Comparison of ENCODE assay signal across 1 cellular context in the genomic region with DNA sequence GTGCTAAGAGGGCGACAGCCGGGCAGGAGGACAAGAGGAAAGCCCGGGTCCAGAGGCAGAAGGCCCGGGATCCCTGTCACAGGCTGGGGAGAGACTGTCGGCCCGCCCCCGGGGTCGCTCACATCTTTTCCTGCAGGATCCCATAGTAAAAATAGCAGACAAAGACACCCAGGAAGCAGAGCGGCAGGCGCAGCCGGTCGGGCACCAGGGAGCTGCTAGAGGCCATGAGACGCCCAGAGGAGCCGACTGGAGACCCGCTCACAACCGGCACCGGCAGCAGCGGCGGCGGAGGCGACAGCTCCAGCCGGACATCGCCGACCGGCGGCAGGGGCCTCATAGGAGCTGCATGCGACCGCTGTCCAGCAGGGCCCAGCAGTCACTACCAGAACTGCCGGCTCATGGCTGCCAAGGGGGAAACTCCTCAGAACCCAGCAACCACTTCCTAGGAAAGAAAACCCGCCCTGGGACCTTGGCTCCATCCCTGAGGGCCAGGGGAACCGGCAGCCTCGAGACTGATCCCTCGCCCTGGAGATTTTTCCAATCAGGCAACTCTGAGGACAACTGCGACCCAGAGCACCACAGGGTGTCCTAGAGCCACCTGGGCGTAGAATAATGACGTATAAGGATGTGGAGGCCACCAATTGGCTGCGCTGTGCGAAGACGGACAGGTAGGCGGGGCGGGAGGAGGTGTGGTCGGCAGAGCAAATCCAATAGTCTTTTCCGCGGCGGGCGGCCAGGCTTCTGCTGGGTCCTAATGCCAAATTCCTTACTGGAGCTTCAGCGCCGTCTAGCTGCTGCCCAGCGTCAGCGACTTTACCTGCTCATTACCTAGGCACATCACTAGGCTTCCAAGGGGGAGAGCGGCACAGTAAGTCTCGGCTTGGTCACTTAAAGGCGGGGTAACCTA.
TF ChIP-seq lines count a peak whose summit lies in the region.

A gene with protein sequence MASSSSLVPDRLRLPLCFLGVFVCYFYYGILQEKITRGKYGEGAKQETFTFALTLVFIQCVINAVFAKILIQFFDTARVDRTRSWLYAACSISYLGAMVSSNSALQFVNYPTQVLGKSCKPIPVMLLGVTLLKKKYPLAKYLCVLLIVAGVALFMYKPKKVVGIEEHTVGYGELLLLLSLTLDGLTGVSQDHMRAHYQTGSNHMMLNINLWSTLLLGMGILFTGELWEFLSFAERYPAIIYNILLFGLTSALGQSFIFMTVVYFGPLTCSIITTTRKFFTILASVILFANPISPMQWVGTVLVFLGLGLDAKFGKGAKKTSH (minus strand): TSS at position 357 of the 907 bp plus-strand sequence. CDS start 131 bp downstream, at position 226.

TF ChIP-seq in K562, 482 proteins besides CTCF, POLR2A, EP300 and RAD21 (continued from another document and continues in another):
- TF ChIP-seq, protein P1, sequence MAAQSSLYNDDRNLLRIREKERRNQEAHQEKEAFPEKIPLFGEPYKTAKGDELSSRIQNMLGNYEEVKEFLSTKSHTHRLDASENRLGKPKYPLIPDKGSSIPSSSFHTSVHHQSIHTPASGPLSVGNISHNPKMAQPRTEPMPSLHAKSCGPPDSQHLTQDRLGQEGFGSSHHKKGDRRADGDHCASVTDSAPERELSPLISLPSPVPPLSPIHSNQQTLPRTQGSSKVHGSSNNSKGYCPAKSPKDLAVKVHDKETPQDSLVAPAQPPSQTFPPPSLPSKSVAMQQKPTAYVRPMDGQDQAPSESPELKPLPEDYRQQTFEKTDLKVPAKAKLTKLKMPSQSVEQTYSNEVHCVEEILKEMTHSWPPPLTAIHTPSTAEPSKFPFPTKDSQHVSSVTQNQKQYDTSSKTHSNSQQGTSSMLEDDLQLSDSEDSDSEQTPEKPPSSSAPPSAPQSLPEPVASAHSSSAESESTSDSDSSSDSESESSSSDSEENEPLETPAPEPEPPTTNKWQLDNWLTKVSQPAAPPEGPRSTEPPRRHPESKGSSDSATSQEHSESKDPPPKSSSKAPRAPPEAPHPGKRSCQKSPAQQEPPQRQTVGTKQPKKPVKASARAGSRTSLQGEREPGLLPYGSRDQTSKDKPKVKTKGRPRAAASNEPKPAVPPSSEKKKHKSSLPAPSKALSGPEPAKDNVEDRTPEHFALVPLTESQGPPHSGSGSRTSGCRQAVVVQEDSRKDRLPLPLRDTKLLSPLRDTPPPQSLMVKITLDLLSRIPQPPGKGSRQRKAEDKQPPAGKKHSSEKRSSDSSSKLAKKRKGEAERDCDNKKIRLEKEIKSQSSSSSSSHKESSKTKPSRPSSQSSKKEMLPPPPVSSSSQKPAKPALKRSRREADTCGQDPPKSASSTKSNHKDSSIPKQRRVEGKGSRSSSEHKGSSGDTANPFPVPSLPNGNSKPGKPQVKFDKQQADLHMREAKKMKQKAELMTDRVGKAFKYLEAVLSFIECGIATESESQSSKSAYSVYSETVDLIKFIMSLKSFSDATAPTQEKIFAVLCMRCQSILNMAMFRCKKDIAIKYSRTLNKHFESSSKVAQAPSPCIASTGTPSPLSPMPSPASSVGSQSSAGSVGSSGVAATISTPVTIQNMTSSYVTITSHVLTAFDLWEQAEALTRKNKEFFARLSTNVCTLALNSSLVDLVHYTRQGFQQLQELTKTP (IDR thresholded peaks at IDR 0.05; ENCODE audit: low read depth in 1 of 2, partially characterized antibody in 2 of 2) = peak in 1 of 2 experiments; percentile 84
- TF ChIP-seq SRSF1 (IDR thresholded peaks at IDR 0.05; ENCODE audit: low read depth, low read length) = no peak
- no peak for TF ChIP-seq ETV6 (IDR thresholded peaks at IDR 0.05; ENCODE audit: borderline replicate concordance in 1 of 2, low read depth in 2 of 2, low read length in 1 of 2)
- no peak for TF ChIP-seq ETV6 (CRISPR knock-in tag; IDR thresholded peaks at IDR 0.05; ENCODE audit: borderline replicate concordance)
- TF ChIP-seq, protein P2, sequence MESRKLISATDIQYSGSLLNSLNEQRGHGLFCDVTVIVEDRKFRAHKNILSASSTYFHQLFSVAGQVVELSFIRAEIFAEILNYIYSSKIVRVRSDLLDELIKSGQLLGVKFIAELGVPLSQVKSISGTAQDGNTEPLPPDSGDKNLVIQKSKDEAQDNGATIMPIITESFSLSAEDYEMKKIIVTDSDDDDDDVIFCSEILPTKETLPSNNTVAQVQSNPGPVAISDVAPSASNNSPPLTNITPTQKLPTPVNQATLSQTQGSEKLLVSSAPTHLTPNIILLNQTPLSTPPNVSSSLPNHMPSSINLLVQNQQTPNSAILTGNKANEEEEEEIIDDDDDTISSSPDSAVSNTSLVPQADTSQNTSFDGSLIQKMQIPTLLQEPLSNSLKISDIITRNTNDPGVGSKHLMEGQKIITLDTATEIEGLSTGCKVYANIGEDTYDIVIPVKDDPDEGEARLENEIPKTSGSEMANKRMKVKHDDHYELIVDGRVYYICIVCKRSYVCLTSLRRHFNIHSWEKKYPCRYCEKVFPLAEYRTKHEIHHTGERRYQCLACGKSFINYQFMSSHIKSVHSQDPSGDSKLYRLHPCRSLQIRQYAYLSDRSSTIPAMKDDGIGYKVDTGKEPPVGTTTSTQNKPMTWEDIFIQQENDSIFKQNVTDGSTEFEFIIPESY (CRISPR knock-in tag; IDR thresholded peaks at IDR 0.05) = 0 out of 2 replicates have a peak, but pooled peaks have one; percentile 45
- TF ChIP-seq TAF15 (IDR thresholded peaks at IDR 0.05; ENCODE audit: low read depth, low read length) = no peak
- TF ChIP-seq NR2C1 (IDR thresholded peaks at IDR 0.05) = peak; percentile 56; the same call in 1 of the 2 replicates
- TF ChIP-seq NR2C1 (tag; IDR thresholded peaks at IDR 0.05) = 0 out of 2 replicates have a peak, but pooled peaks have one; percentile 63
- TF ChIP-seq STAG1 (CRISPR knock-in tag; IDR thresholded peaks at IDR 0.05; ENCODE audit: borderline replicate concordance) = no peak
- no peak for TF ChIP-seq TFAM (CRISPR knock-in tag; conservative IDR thresholded peaks at IDR 0.05)
- TF ChIP-seq ZKSCAN8 (CRISPR knock-in tag; IDR thresholded peaks at IDR 0.05) = no peak
- peak; percentile 39 for TF ChIP-seq ZFP36 (IDR thresholded peaks at IDR 0.05; ENCODE audit: low read depth, low read length, partially characterized antibody)
- TF ChIP-seq TBL1XR1 (IDR thresholded peaks at IDR 0.05; ENCODE audit: low read length in 2 of 2) = 0 out of 4 replicates have a peak, but pooled peaks of 1 of the 2 experiments have one; percentile 59
- no peak for TF ChIP-seq POLR2B (IDR thresholded peaks at IDR 0.05; ENCODE audit: low read depth, partially characterized antibody)
- no peak for TF ChIP-seq MEF2D (tag; conservative IDR thresholded peaks at IDR 0.05; ENCODE audit: low read depth)
- no peak for TF ChIP-seq TSC22D4 (tag; IDR thresholded peaks at IDR 0.05)
- TF ChIP-seq, protein P3, sequence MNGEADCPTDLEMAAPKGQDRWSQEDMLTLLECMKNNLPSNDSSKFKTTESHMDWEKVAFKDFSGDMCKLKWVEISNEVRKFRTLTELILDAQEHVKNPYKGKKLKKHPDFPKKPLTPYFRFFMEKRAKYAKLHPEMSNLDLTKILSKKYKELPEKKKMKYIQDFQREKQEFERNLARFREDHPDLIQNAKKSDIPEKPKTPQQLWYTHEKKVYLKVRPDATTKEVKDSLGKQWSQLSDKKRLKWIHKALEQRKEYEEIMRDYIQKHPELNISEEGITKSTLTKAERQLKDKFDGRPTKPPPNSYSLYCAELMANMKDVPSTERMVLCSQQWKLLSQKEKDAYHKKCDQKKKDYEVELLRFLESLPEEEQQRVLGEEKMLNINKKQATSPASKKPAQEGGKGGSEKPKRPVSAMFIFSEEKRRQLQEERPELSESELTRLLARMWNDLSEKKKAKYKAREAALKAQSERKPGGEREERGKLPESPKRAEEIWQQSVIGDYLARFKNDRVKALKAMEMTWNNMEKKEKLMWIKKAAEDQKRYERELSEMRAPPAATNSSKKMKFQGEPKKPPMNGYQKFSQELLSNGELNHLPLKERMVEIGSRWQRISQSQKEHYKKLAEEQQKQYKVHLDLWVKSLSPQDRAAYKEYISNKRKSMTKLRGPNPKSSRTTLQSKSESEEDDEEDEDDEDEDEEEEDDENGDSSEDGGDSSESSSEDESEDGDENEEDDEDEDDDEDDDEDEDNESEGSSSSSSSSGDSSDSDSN (IDR thresholded peaks at IDR 0.05; ENCODE audit: borderline replicate concordance in 1 of 2, low read depth in 2 of 2, low read length in 2 of 2) = 0 out of 4 replicates have a peak, but pooled peaks of 1 of the 2 experiments have one; percentile 49
- no peak for TF ChIP-seq NR3C1 (CRISPR knock-in tag; IDR thresholded peaks at IDR 0.05)
- TF ChIP-seq, protein P4, sequence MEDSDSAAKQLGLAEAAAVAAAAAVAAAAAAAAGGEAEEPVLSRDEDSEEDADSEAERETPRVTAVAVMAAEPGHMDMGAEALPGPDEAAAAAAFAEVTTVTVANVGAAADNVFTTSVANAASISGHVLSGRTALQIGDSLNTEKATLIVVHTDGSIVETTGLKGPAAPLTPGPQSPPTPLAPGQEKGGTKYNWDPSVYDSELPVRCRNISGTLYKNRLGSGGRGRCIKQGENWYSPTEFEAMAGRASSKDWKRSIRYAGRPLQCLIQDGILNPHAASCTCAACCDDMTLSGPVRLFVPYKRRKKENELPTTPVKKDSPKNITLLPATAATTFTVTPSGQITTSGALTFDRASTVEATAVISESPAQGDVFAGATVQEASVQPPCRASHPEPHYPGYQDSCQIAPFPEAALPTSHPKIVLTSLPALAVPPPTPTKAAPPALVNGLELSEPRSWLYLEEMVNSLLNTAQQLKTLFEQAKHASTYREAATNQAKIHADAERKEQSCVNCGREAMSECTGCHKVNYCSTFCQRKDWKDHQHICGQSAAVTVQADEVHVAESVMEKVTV (CRISPR knock-in tag; IDR thresholded peaks at IDR 0.05) = peak; percentile 53; the same call in 1 of the 2 replicates
- TF ChIP-seq, protein P5, sequence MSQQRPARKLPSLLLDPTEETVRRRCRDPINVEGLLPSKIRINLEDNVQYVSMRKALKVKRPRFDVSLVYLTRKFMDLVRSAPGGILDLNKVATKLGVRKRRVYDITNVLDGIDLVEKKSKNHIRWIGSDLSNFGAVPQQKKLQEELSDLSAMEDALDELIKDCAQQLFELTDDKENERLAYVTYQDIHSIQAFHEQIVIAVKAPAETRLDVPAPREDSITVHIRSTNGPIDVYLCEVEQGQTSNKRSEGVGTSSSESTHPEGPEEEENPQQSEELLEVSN (IDR thresholded peaks at IDR 0.05; ENCODE audit: borderline replicate concordance in 1 of 2, extremely low read depth in 1 of 2, insufficient read depth in 1 of 2, insufficient read length in 1 of 2, low read depth in 1 of 2, low read length in 1 of 2, poor library complexity in 1 of 2, severe bottlenecking in 1 of 2) = peak; percentile 13 to 27
- 0 out of 2 replicates have a peak, but pooled peaks have one; percentile 20 for TF ChIP-seq ZNF76 (CRISPR knock-in tag; IDR thresholded peaks at IDR 0.05; ENCODE audit: borderline replicate concordance)
- TF ChIP-seq, protein P6, sequence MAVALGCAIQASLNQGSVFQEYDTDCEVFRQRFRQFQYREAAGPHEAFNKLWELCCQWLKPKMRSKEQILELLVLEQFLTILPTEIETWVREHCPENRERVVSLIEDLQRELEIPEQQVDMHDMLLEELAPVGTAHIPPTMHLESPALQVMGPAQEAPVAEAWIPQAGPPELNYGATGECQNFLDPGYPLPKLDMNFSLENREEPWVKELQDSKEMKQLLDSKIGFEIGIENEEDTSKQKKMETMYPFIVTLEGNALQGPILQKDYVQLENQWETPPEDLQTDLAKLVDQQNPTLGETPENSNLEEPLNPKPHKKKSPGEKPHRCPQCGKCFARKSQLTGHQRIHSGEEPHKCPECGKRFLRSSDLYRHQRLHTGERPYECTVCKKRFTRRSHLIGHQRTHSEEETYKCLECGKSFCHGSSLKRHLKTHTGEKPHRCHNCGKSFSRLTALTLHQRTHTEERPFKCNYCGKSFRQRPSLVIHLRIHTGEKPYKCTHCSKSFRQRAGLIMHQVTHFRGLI (CRISPR knock-in tag; IDR thresholded peaks at IDR 0.05) = no peak
- TF ChIP-seq SIX5 (IDR thresholded peaks at IDR 0.05; ENCODE audit: borderline replicate concordance in 1 of 2, insufficient read depth in 1 of 2, low read depth in 1 of 2, low read length in 2 of 2) = peak in 1 of 2 experiments; percentile 24; a peak in 2 of 4 replicates
- TF ChIP-seq ZNF408 (CRISPR knock-in tag; IDR thresholded peaks at IDR 0.05; ENCODE audit: low read depth) = no peak
- no peak for TF ChIP-seq XRCC3 (IDR thresholded peaks at IDR 0.05)
- TF ChIP-seq BRD4 (IDR thresholded peaks at IDR 0.05) = peak; percentile 70; the same call in 1 of the 2 replicates
- TF ChIP-seq TAF1 (IDR thresholded peaks at IDR 0.05; ENCODE audit: control insufficient read depth, extremely low read depth, insufficient read depth, low read length, severe bottlenecking) = peak; percentile 55
- peak; percentile 91 for TF ChIP-seq NBN (IDR thresholded peaks at IDR 0.05; ENCODE audit: low read depth)
- TF ChIP-seq, protein P7, sequence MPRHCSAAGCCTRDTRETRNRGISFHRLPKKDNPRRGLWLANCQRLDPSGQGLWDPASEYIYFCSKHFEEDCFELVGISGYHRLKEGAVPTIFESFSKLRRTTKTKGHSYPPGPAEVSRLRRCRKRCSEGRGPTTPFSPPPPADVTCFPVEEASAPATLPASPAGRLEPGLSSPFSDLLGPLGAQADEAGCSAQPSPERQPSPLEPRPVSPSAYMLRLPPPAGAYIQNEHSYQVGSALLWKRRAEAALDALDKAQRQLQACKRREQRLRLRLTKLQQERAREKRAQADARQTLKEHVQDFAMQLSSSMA (CRISPR knock-in tag; IDR thresholded peaks at IDR 0.05) = no peak
- TF ChIP-seq CBX8 (IDR thresholded peaks at IDR 0.05; ENCODE audit: borderline replicate concordance, extremely low read depth, low read depth, low read length, poor library complexity, severe bottlenecking) = no peak
- peak; percentile 72; the same call in 1 of the 2 replicates for TF ChIP-seq JUND (IDR thresholded peaks at IDR 0.05; ENCODE audit: borderline replicate concordance, low read depth, low read length)
- no peak for TF ChIP-seq JUND (tag; IDR thresholded peaks at IDR 0.05; ENCODE audit: borderline replicate concordance, low read depth, low read length)
- TF ChIP-seq RAD51 (IDR thresholded peaks at IDR 0.05; ENCODE audit: borderline replicate concordance, low read depth) = no peak
- peak in 1 of 2 experiments; percentile 26; a peak in 1 of 4 replicates for TF ChIP-seq KDM4B (IDR thresholded peaks at IDR 0.05; ENCODE audit: borderline replicate concordance in 2 of 2, low read depth in 1 of 2)
- TF ChIP-seq ZNF764 (CRISPR knock-in tag; IDR thresholded peaks at IDR 0.05; ENCODE audit: low read depth) = no peak
- TF ChIP-seq CBX2 (IDR thresholded peaks at IDR 0.05; ENCODE audit: insufficient read depth, low read length, poor library complexity, severe bottlenecking) = no peak
